24 cellular contexts compared by ENCODE assay signal in genomic region chr3:23537006-23537620, GRCh38.
A peak's percentile ranks its signal among the peaks of the same experiment; 100 is the strongest.
DNase-seq lines count a peak whose midpoint lies in the region; ATAC-seq and TF ChIP-seq lines count a peak whose summit lies in the region.
"Had no signal": no experiment of that assay in that cellular context is flagged by ENCODE, and none has a peak within 500 bp of the region (broad histone marks: within the 10 kb centered on the region; RNA-seq: fewer than 3 reads in every experiment).

No MANE protein-coding gene starts in this region.

- H3K9me3 Mint-ChIP-seq in WTC11, result no peaks in the 10 kb centered on the region
- no peaks in the 10 kb centered on the region for H3K9me3 Mint-ChIP-seq in activated CD4-positive, alpha-beta memory T cell treated with anti-CD3 and anti-CD28 coated beads, Interleukin-2, amount 10 ng/mL, durations not matched to agents 7 days and 5 days
- H3K9me3 Mint-ChIP-seq: activated CD8-positive, alpha-beta T cell treated with anti-CD3 and anti-CD28 coated beads for 36 hours; activated naive CD4-positive, alpha-beta T cell treated with anti-CD3 and anti-CD28 coated beads for 36 hours; effector memory CD8-positive, alpha-beta T cell; HFFc6 had no signal

- DNase-seq in cardiac muscle cell (ENCODE audit: low read depth in 1 of 2, low spot score in 1 of 2) (peak in 1 of 2 donors; percentile 81), left ventricle myocardium superior (no peak), WTC11 (ENCODE audit: low spot score) (no peak), iPS-NIHi7 (ENCODE audit: extremely low spot score) (peak; percentile 43), UCSD-AML1 (lab: John Stamatoyannopoulos, UW; ENCODE audit: unreplicated experiment) (no peak), NAMALWA (ENCODE audit: low spot score) (no peak)
- no peak for DNase-seq in activated CD4-positive, alpha-beta memory T cell treated with anti-CD3 and anti-CD28 coated beads, Interleukin-2, amount 10 ng/mL, durations not matched to agents 7 days and 5 days
- DNase-seq: 8988T; activated CD4-positive, CD25-positive, alpha-beta regulatory T cell; activated CD8-positive, alpha-beta T cell treated with anti-CD3 and anti-CD28 coated beads for 36 hours; activated naive CD4-positive, alpha-beta T cell treated with anti-CD3 and anti-CD28 coated beads for 36 hours; activated T-cell treated with anti-CD3 and anti-CD28 coated beads, Interleukin-2, amount 50 U/mL, for 1 hour; BE2C; Caco-2; DND-41; effector memory CD8-positive, alpha-beta T cell; HFFc6; NCI-H1694; NCI-H345; stimulated activated CD4-positive, alpha-beta T cell treated with anti-CD3 and anti-CD28 coated beads, Interleukin-4, amount 100 ng/mL, for 24 hours; stomach; upper lobe of right lung had no signal

- peak overlapping the region; percentile 21 for H3K27ac Mint-ChIP-seq in WTC11
- no peak overlapping the region for H3K27ac Mint-ChIP-seq in activated CD4-positive, alpha-beta memory T cell treated with anti-CD3 and anti-CD28 coated beads, Interleukin-2, amount 10 ng/mL, durations not matched to agents 7 days and 5 days
- H3K27ac Mint-ChIP-seq: activated CD8-positive, alpha-beta T cell treated with anti-CD3 and anti-CD28 coated beads for 36 hours; activated naive CD4-positive, alpha-beta T cell treated with anti-CD3 and anti-CD28 coated beads for 36 hours; effector memory CD8-positive, alpha-beta T cell; HFFc6 had no signal

- intact Hi-C loops in left ventricle myocardium superior (cut with micrococcal nuclease), result no loop called here

- no peak overlapping the region for H3K4me3 Mint-ChIP-seq in WTC11
- H3K4me3 Mint-ChIP-seq in activated CD4-positive, alpha-beta memory T cell treated with anti-CD3 and anti-CD28 coated beads, Interleukin-2, amount 10 ng/mL, durations not matched to agents 7 days and 5 days, result no peak overlapping the region
- H3K4me3 Mint-ChIP-seq: activated CD8-positive, alpha-beta T cell treated with anti-CD3 and anti-CD28 coated beads for 36 hours; activated naive CD4-positive, alpha-beta T cell treated with anti-CD3 and anti-CD28 coated beads for 36 hours; effector memory CD8-positive, alpha-beta T cell; HFFc6 had no signal

- no peak for TF ChIP-seq CTCF in cardiac muscle cell (IDR thresholded peaks at IDR 0.05; ENCODE audit: low read depth, low read length)
- no peak for TF ChIP-seq CTCF in WTC11 (IDR thresholded peaks at IDR 0.05)

- CTCF ChIA-PET in WTC11 (lab: Charles Lee), result interaction anchor here (0.7 to 0.8 kb wide), 2 partner anchors 12 to 224 kb away, joined by 3 read pairs; no protein-coding TSS in a partner anchor
- CTCF ChIA-PET in activated CD4-positive, alpha-beta memory T cell treated with anti-CD3 and anti-CD28 coated beads, Interleukin-2, amount 10 ng/mL, durations not matched to agents 7 days and 5 days (lab: Charles Lee), result no interaction called here

- peaks cover 27% of the 10 kb centered on the region for H3K4me1 ChIP-seq in cardiac muscle cell (ENCODE audit: low read depth)
- H3K4me1 ChIP-seq: BE2C, Caco-2, upper lobe of right lung had no signal

- POLR2A ChIA-PET in WTC11 (lab: Charles Lee), result no interaction called here
- POLR2A ChIA-PET in activated CD4-positive, alpha-beta memory T cell treated with anti-CD3 and anti-CD28 coated beads, Interleukin-2, amount 10 ng/mL, durations not matched to agents 7 days and 5 days (lab: Charles Lee), result no interaction called here

- no peaks in the 10 kb centered on the region for H3K27me3 ChIP-seq in cardiac muscle cell
- H3K27me3 ChIP-seq: BE2C, stomach, upper lobe of right lung had no signal

- H3K36me3 ChIP-seq in cardiac muscle cell, result no peaks in the 10 kb centered on the region
- H3K36me3 ChIP-seq: BE2C, stomach, upper lobe of right lung had no signal

- H3K27ac ChIP-seq in cardiac muscle cell, result peak overlapping the region; percentile 38
- H3K27ac ChIP-seq: stomach, upper lobe of right lung had no signal

- H3K4me1 Mint-ChIP-seq in WTC11, result peaks cover 22% of the 10 kb centered on the region
- no peaks in the 10 kb centered on the region for H3K4me1 Mint-ChIP-seq in activated CD4-positive, alpha-beta memory T cell treated with anti-CD3 and anti-CD28 coated beads, Interleukin-2, amount 10 ng/mL, durations not matched to agents 7 days and 5 days

- ATAC-seq in left ventricle myocardium superior, result no peak
- peak; percentile 99 for ATAC-seq in WTC11
- no peak for ATAC-seq in GM19455 (IDR thresholded peaks at IDR 0.05; ENCODE audit: unreplicated experiment)
- ATAC-seq: activated CD8-positive, alpha-beta T cell treated with anti-CD3 and anti-CD28 coated beads for 36 hours; effector memory CD8-positive, alpha-beta T cell; SK-N-SH treated with all-trans-retinoic acid at 6 μM for 48 hours; upper lobe of right lung had no signal

- H3K36me3 Mint-ChIP-seq in WTC11, result no peaks in the 10 kb centered on the region
- H3K36me3 Mint-ChIP-seq in activated CD4-positive, alpha-beta memory T cell treated with anti-CD3 and anti-CD28 coated beads, Interleukin-2, amount 10 ng/mL, durations not matched to agents 7 days and 5 days (ENCODE audit: low read depth), result no peaks in the 10 kb centered on the region

- no peaks in the 10 kb centered on the region for H3K9me3 ChIP-seq in cardiac muscle cell (ENCODE audit: low read depth)
- H3K9me3 ChIP-seq: BE2C, Caco-2, stomach, upper lobe of right lung had no signal

- no peak overlapping the region for H3K4me3 ChIP-seq in cardiac muscle cell
- H3K4me3 ChIP-seq: stomach, upper lobe of right lung had no signal

- H3K27me3 Mint-ChIP-seq in WTC11 (ENCODE audit: low read depth), result no peaks in the 10 kb centered on the region
- no peaks in the 10 kb centered on the region for H3K27me3 Mint-ChIP-seq in activated CD4-positive, alpha-beta memory T cell treated with anti-CD3 and anti-CD28 coated beads, Interleukin-2, amount 10 ng/mL, durations not matched to agents 7 days and 5 days
- H3K27me3 Mint-ChIP-seq: activated CD8-positive, alpha-beta T cell treated with anti-CD3 and anti-CD28 coated beads for 36 hours had no signal

TF ChIP-seq in WTC11, 78 proteins besides CTCF, POLR2A, EP300 and RAD21:
- TF ChIP-seq ZNF281 (CRISPR knock-in tag; IDR thresholded peaks at IDR 0.05), result no peak
- no peak for TF ChIP-seq ATF1 (CRISPR knock-in tag; IDR thresholded peaks at IDR 0.05)
- no peak for TF ChIP-seq NR2C2 (CRISPR knock-in tag; IDR thresholded peaks at IDR 0.05)
- TF ChIP-seq TP53 (CRISPR knock-in tag; IDR thresholded peaks at IDR 0.05), result no peak
- no peak for TF ChIP-seq GTF2I (CRISPR knock-in tag; conservative IDR thresholded peaks at IDR 0.05)
- no peak for TF ChIP-seq USF1 (CRISPR knock-in tag; IDR thresholded peaks at IDR 0.05)
- no peak for TF ChIP-seq MLX (CRISPR knock-in tag; IDR thresholded peaks at IDR 0.05)
